ENCODE assay signal across 1 cellular context in genomic region chr2:233353769-233354499, GRCh38.
TF ChIP-seq lines count a peak whose summit lies in the region.

A gene with protein sequence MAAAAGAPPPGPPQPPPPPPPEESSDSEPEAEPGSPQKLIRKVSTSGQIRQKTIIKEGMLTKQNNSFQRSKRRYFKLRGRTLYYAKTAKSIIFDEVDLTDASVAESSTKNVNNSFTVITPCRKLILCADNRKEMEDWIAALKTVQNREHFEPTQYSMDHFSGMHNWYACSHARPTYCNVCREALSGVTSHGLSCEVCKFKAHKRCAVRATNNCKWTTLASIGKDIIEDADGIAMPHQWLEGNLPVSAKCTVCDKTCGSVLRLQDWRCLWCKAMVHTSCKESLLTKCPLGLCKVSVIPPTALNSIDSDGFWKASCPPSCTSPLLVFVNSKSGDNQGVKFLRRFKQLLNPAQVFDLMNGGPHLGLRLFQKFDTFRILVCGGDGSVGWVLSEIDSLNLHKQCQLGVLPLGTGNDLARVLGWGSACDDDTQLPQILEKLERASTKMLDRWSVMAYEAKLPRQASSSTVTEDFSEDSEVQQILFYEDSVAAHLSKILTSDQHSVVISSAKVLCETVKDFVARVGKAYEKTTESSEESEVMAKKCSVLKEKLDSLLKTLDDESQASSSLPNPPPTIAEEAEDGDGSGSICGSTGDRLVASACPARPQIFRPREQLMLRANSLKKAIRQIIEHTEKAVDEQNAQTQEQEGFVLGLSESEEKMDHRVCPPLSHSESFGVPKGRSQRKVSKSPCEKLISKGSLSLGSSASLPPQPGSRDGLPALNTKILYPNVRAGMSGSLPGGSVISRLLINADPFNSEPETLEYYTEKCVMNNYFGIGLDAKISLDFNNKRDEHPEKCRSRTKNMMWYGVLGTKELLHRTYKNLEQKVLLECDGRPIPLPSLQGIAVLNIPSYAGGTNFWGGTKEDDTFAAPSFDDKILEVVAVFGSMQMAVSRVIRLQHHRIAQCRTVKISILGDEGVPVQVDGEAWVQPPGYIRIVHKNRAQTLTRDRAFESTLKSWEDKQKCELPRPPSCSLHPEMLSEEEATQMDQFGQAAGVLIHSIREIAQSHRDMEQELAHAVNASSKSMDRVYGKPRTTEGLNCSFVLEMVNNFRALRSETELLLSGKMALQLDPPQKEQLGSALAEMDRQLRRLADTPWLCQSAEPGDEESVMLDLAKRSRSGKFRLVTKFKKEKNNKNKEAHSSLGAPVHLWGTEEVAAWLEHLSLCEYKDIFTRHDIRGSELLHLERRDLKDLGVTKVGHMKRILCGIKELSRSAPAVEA (plus strand): TSS chr2:233354494. CDS start chr2:233354519, 25 bp downstream.

TF ChIP-seq in HepG2, 621 proteins besides CTCF, POLR2A, EP300 and RAD21 (continued from another document and continues in another):
- TF ChIP-seq DR1 (CRISPR knock-in tag; IDR thresholded peaks at IDR 0.05): peak; percentile 62; the same call in 1 of the 2 replicates
- TF ChIP-seq ZNF782 (CRISPR knock-in tag; IDR thresholded peaks at IDR 0.05; ENCODE audit: borderline replicate concordance): no peak
- no peak for TF ChIP-seq SIN3B (IDR thresholded peaks at IDR 0.05; ENCODE audit: low read length)
- TF ChIP-seq FOXO4 (CRISPR knock-in tag; conservative IDR thresholded peaks at IDR 0.05): no peak
- TF ChIP-seq, protein P1, sequence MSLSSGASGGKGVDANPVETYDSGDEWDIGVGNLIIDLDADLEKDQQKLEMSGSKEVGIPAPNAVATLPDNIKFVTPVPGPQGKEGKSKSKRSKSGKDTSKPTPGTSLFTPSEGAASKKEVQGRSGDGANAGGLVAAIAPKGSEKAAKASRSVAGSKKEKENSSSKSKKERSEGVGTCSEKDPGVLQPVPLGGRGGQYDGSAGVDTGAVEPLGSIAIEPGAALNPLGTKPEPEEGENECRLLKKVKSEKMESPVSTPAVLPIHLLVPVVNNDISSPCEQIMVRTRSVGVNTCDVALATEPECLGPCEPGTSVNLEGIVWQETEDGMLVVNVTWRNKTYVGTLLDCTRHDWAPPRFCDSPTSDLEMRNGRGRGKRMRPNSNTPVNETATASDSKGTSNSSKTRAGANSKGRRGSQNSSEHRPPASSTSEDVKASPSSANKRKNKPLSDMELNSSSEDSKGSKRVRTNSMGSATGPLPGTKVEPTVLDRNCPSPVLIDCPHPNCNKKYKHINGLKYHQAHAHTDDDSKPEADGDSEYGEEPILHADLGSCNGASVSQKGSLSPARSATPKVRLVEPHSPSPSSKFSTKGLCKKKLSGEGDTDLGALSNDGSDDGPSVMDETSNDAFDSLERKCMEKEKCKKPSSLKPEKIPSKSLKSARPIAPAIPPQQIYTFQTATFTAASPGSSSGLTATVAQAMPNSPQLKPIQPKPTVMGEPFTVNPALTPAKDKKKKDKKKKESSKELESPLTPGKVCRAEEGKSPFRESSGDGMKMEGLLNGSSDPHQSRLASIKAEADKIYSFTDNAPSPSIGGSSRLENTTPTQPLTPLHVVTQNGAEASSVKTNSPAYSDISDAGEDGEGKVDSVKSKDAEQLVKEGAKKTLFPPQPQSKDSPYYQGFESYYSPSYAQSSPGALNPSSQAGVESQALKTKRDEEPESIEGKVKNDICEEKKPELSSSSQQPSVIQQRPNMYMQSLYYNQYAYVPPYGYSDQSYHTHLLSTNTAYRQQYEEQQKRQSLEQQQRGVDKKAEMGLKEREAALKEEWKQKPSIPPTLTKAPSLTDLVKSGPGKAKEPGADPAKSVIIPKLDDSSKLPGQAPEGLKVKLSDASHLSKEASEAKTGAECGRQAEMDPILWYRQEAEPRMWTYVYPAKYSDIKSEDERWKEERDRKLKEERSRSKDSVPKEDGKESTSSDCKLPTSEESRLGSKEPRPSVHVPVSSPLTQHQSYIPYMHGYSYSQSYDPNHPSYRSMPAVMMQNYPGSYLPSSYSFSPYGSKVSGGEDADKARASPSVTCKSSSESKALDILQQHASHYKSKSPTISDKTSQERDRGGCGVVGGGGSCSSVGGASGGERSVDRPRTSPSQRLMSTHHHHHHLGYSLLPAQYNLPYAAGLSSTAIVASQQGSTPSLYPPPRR (CRISPR knock-in tag; IDR thresholded peaks at IDR 0.05; ENCODE audit: borderline replicate concordance): peak; percentile 66; the same call in 1 of the 2 replicates
- TF ChIP-seq SPEN (CRISPR knock-in tag; IDR thresholded peaks at IDR 0.05; ENCODE audit: low read depth): 0 out of 2 replicates have a peak, but pooled peaks have one; percentile 8
- TF ChIP-seq ZNF614 (CRISPR knock-in tag; IDR thresholded peaks at IDR 0.05; ENCODE audit: borderline replicate concordance): no peak; the same call in 1 of the 2 replicates
- TF ChIP-seq LRRFIP1 (CRISPR knock-in tag; conservative IDR thresholded peaks at IDR 0.05): no peak
- TF ChIP-seq IKZF1 (IDR thresholded peaks at IDR 0.05): no peak
- no peak; the same call in 1 of the 2 replicates for TF ChIP-seq JDP2 (CRISPR knock-in tag; IDR thresholded peaks at IDR 0.05; ENCODE audit: borderline replicate concordance)
- TF ChIP-seq, protein P2, sequence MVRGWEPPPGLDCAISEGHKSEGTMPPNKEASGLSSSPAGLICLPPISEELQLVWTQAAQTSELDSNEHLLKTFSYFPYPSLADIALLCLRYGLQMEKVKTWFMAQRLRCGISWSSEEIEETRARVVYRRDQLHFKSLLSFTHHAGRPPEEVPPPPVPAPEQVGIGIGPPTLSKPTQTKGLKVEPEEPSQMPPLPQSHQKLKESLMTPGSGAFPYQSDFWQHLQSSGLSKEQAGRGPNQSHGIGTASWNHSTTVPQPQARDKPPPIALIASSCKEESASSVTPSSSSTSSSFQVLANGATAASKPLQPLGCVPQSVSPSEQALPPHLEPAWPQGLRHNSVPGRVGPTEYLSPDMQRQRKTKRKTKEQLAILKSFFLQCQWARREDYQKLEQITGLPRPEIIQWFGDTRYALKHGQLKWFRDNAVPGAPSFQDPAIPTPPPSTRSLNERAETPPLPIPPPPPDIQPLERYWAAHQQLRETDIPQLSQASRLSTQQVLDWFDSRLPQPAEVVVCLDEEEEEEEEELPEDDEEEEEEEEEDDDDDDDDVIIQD (CRISPR knock-in tag; IDR thresholded peaks at IDR 0.05; ENCODE audit: low read depth): 0 out of 2 replicates have a peak, but pooled peaks have one; percentile 8
- TF ChIP-seq FOXO1 (CRISPR knock-in tag; IDR thresholded peaks at IDR 0.05): no peak
- TF ChIP-seq MXD3 (CRISPR knock-in tag; IDR thresholded peaks at IDR 0.05): 0 out of 2 replicates have a peak, but pooled peaks have one; percentile 54
- no peak for TF ChIP-seq NFIB (CRISPR knock-in tag; IDR thresholded peaks at IDR 0.05; ENCODE audit: borderline replicate concordance)
- TF ChIP-seq TEAD3 (CRISPR knock-in tag; optimal IDR thresholded peaks at IDR 0.05; ENCODE audit: borderline replicate concordance): no peak
- TF ChIP-seq, protein P3, sequence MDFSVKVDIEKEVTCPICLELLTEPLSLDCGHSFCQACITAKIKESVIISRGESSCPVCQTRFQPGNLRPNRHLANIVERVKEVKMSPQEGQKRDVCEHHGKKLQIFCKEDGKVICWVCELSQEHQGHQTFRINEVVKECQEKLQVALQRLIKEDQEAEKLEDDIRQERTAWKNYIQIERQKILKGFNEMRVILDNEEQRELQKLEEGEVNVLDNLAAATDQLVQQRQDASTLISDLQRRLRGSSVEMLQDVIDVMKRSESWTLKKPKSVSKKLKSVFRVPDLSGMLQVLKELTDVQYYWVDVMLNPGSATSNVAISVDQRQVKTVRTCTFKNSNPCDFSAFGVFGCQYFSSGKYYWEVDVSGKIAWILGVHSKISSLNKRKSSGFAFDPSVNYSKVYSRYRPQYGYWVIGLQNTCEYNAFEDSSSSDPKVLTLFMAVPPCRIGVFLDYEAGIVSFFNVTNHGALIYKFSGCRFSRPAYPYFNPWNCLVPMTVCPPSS (IDR thresholded peaks at IDR 0.05): no peak
- TF ChIP-seq, protein P4, sequence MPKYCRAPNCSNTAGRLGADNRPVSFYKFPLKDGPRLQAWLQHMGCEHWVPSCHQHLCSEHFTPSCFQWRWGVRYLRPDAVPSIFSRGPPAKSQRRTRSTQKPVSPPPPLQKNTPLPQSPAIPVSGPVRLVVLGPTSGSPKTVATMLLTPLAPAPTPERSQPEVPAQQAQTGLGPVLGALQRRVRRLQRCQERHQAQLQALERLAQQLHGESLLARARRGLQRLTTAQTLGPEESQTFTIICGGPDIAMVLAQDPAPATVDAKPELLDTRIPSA (CRISPR knock-in tag; IDR thresholded peaks at IDR 0.05; ENCODE audit: borderline replicate concordance): no peak
- no peak for TF ChIP-seq MAFF (IDR thresholded peaks at IDR 0.05; ENCODE audit: low read depth, low read length)
- no peak for TF ChIP-seq ZBTB26 (CRISPR knock-in tag; IDR thresholded peaks at IDR 0.05; ENCODE audit: borderline replicate concordance)
- no peak for TF ChIP-seq ZNF407 (CRISPR knock-in tag; IDR thresholded peaks at IDR 0.05; ENCODE audit: not compliant biosample characterization)
- no peak for TF ChIP-seq PHB2 (IDR thresholded peaks at IDR 0.05; ENCODE audit: partially characterized antibody)
